2 cellular contexts compared by ENCODE assay signal in genomic region chr12:51205350-51205749, GRCh38.
TF ChIP-seq lines count a peak whose summit lies in the region.

No MANE protein-coding gene starts in this region.

TF ChIP-seq in HCT116, 20 proteins besides CTCF, POLR2A, EP300 and RAD21:
- TF ChIP-seq JUND (IDR thresholded peaks at IDR 0.05), result no peak
- TF ChIP-seq EZH2 (IDR thresholded peaks at IDR 0.05), result no peak
- no peak for TF ChIP-seq FOSL1 (IDR thresholded peaks at IDR 0.05; ENCODE audit: low read depth)
- TF ChIP-seq YY1 (IDR thresholded peaks at IDR 0.05; ENCODE audit: extremely low read depth, insufficient replicate concordance, low read depth, low read length), result no peak
- TF ChIP-seq ATF3 (IDR thresholded peaks at IDR 0.05), result no peak
- no peak for TF ChIP-seq TCF7L2 (IDR thresholded peaks at IDR 0.05; ENCODE audit: borderline replicate concordance, extremely low read depth, insufficient read depth, insufficient read length)
- TF ChIP-seq POLR2AphosphoS5 (IDR thresholded peaks at IDR 0.05; ENCODE audit: low read depth, low read length), result no peak
- TF ChIP-seq CBX3 (IDR thresholded peaks at IDR 0.05; ENCODE audit: low read depth), result no peak
- no peak for TF ChIP-seq ZNF274 (IDR thresholded peaks at IDR 0.05; ENCODE audit: low read depth, low read length)
- no peak for TF ChIP-seq EZH2phosphoT487 (IDR thresholded peaks at IDR 0.05; ENCODE audit: borderline replicate concordance)
- TF ChIP-seq ELF1 (IDR thresholded peaks at IDR 0.05; ENCODE audit: borderline replicate concordance, low read depth), result no peak
- no peak for TF ChIP-seq CEBPB (IDR thresholded peaks at IDR 0.05; ENCODE audit: low read depth)
- TF ChIP-seq SIN3A (IDR thresholded peaks at IDR 0.05; ENCODE audit: low read depth), result no peak
- no peak for TF ChIP-seq SP1 (IDR thresholded peaks at IDR 0.05; ENCODE audit: low read depth)
- TF ChIP-seq ZBTB33 (IDR thresholded peaks at IDR 0.05; ENCODE audit: extremely low read depth, insufficient replicate concordance, low read length), result no peak
TF ChIP-seq in HCT116: peak in this region for 0.

TF ChIP-seq in H1, 55 proteins besides CTCF, POLR2A, EP300 and RAD21:
- TF ChIP-seq GABPA (IDR thresholded peaks at IDR 0.05; ENCODE audit: borderline replicate concordance, insufficient read depth, low read length) (no peak), TCF12 (IDR thresholded peaks at IDR 0.05; ENCODE audit: low read depth, low read length) (no peak)
